ENCODE assay signal across 1 cellular context in the genomic region with DNA sequence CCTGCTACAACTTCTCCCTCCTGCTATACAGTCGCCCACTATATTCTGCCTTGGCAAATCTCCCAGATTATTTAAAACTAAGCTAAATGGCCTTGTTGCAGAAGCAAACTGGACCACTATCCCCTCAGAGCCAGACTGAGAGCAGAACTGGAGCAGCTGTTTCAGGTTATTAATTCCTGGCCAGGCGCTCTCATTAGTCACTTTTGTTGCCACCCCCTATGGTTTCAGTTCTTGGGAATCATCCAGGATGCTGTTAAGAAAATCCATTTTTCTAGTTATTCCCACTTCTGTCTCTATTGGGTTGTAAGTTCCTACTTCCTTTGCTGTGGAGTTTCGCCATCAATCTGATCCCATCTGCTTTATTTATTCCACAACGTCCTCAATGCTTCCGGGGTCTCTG.
TF ChIP-seq lines count a peak whose summit lies in the region.

No MANE protein-coding gene starts in this region.

TF ChIP-seq in IMR-90, 13 proteins besides CTCF, POLR2A, EP300 and RAD21:
- TF ChIP-seq CEBPB (IDR thresholded peaks at IDR 0.05; ENCODE audit: low read depth, low read length) (no peak), MXI1 (IDR thresholded peaks at IDR 0.05; ENCODE audit: borderline replicate concordance, low read depth, low read length) (no peak), MAFK (IDR thresholded peaks at IDR 0.05; ENCODE audit: low read depth, low read length) (no peak), CHD1 (IDR thresholded peaks at IDR 0.05; ENCODE audit: low read depth, low read length) (no peak), BHLHE40 (IDR thresholded peaks at IDR 0.05; ENCODE audit: low read depth, low read length) (no peak), NFE2L2 (IDR thresholded peaks at IDR 0.05; ENCODE audit: low read depth, low read length) (no peak), SMC3 (IDR thresholded peaks at IDR 0.05; ENCODE audit: low read depth, low read length) (no peak), RFX5 (IDR thresholded peaks at IDR 0.05; ENCODE audit: low read depth, low read length) (no peak), MAZ (IDR thresholded peaks at IDR 0.05; ENCODE audit: borderline replicate concordance, low read depth, low read length) (no peak), RCOR1 (IDR thresholded peaks at IDR 0.05; ENCODE audit: insufficient replicate concordance, low read length) (no peak)
- TF ChIP-seq, protein P1, sequence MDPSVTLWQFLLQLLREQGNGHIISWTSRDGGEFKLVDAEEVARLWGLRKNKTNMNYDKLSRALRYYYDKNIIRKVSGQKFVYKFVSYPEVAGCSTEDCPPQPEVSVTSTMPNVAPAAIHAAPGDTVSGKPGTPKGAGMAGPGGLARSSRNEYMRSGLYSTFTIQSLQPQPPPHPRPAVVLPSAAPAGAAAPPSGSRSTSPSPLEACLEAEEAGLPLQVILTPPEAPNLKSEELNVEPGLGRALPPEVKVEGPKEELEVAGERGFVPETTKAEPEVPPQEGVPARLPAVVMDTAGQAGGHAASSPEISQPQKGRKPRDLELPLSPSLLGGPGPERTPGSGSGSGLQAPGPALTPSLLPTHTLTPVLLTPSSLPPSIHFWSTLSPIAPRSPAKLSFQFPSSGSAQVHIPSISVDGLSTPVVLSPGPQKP (IDR thresholded peaks at IDR 0.05; ENCODE audit: borderline replicate concordance, low read depth, low read length) = no peak
